8 cellular contexts compared by ENCODE assay signal in genomic region chr13:37059136-37059847, GRCh38. TPM values are rescaled to one million over a fixed set of nuclear protein-coding genes. Genes with fewer than 3 reads are reported as not detected.
DNase-seq lines count a peak whose midpoint lies in the region; ATAC-seq, FAIRE-seq and TF ChIP-seq lines count a peak whose summit lies in the region.

SUPT20H (minus strand) TSS chr13:37059688; CDS start chr13:37051490, 8,198 bp downstream.

- FAIRE-seq in urothelium cell line (lab: Jason Lieb, UNC): no peak

- ATAC-seq in GM18505 (IDR thresholded peaks at IDR 0.05; ENCODE audit: unreplicated experiment) (peak; percentile 99), HG02943 (IDR thresholded peaks at IDR 0.05; ENCODE audit: low read depth, unreplicated experiment) (peak; percentile 97)

- peak; percentile 90 to 92 for DNase-seq in NCI-H1930 (lab: John Stamatoyannopoulos, UW)
- DNase-seq in anterior cingulate cortex (lab: John Stamatoyannopoulos, UW): peak; percentile 38 to 95 (median 88)
- DNase-seq in right atrium auricular region (ENCODE audit: low spot score): peak; percentile 87
- DNase-seq in pulmonary artery endothelial cell (ENCODE audit: low read depth, low spot score): peak; percentile 76
- peak; percentile 88 for DNase-seq in urothelium cell line (ENCODE audit: low spot score)

- TF ChIP-seq CTCF in right atrium auricular region (IDR thresholded peaks at IDR 0.05): peak in 1 of 2 donors; percentile 30

- H3K4me1 ChIP-seq in right atrium auricular region: peaks cover 0 to 11% of the 10 kb centered on the region in 2 donors

- intact Hi-C loops in T-helper 2 cell treated with Interferon-gamma antibody and Interleukin-4, amounts not matched to agents 100 ng/mL and 5 ng/mL, for 36 hours (cut with micrococcal nuclease): loop anchor here (1.0 to 10.0 kb wide), 6 partner anchors 60 to 1976 kb away; partner anchors contain the start of genes ALG5, CCNA1, NHLRC3 and PROSER1

- TF ChIP-seq POLR2A in GM18505 (IDR thresholded peaks at IDR 0.05; ENCODE audit: borderline replicate concordance, extremely low read depth, insufficient read depth, insufficient read length): peak; percentile 84

- H3K36me3 ChIP-seq in right atrium auricular region: no peaks in the 10 kb centered on the region

- H3K27ac ChIP-seq in right atrium auricular region: peak within 1 kb of the TSS; percentile 85 to 92

- no peaks in the 10 kb centered on the region for H3K9me3 ChIP-seq in right atrium auricular region

- H3K4me3 ChIP-seq in right atrium auricular region: peak within 1 kb of the TSS; percentile 64 to 84

- H3K27me3 ChIP-seq in right atrium auricular region: no peaks in the 10 kb centered on the region

RNA-seq across cellular contexts. Expression of gene SUPT20H, which starts in this region (rescaled TPM):
- 68.3 and 71.6 TPM in 2 replicates for total RNA-seq in T-helper 2 cell treated with Interferon-gamma antibody and Interleukin-4, amounts not matched to agents 100 ng/mL and 5 ng/mL, for 36 hours
- 10 to 100 TPM; 21.6 to 23.7 TPM for total RNA-seq in right atrium auricular region
- 39.8 and 51.4 TPM in 2 replicates for total RNA-seq in pulmonary artery endothelial cell

Comparison
In these comparisons a context has a peak if more than half of its experiments do, and no peak if none do; other contexts are left out.
1. Peak in every context shown above with its lines: DNase-seq, ATAC-seq, H3K4me3 ChIP-seq and H3K27ac ChIP-seq.